ENCODE assay signal across 13 cellular contexts in genomic region chr4:120555058-120555457, GRCh38.
"Had no signal": no experiment of that assay in that cellular context is flagged by ENCODE, and none has a peak within 500 bp of the region (broad histone marks: within the 10 kb centered on the region; RNA-seq: fewer than 3 reads in every experiment).

No MANE protein-coding gene starts in this region.

- H3K36me3 ChIP-seq: pancreas, WERI-Rb-1 had no signal

- H3K4me1 ChIP-seq: pancreas had no signal

- DNase-seq: activated CD4-positive, alpha-beta memory T cell treated with anti-CD3 and anti-CD28 coated beads, Interleukin-2, amount 10 ng/mL, durations not matched to agents 7 days and 5 days; activated CD4-positive, alpha-beta T cell treated with anti-CD3 and anti-CD28 coated beads for 36 hours; activated effector memory CD4-positive, alpha-beta T cell treated with Interleukin-2 at 50 U/mL for 16 hours; activated naive CD4-positive, alpha-beta T cell treated with anti-CD3 and anti-CD28 coated beads, Interleukin-2, amount 50 U/mL, for 16 hours; activated T-cell treated with anti-CD3 and anti-CD28 coated beads, Interleukin-2, amount 50 U/mL, for 4 hours; dorsolateral prefrontal cortex; endodermal cell; naive thymus-derived CD4-positive, alpha-beta T cell; pancreas; stimulated activated CD4-positive, alpha-beta T cell treated with anti-CD3 and anti-CD28 coated beads, Interleukin-2, amount 100 ng/mL, for 48 hours; WERI-Rb-1 had no signal

- ATAC-seq: activated CD4-positive, alpha-beta T cell treated with anti-CD3 and anti-CD28 coated beads for 36 hours; activated T-cell treated with anti-CD3 and anti-CD28 coated beads, Interleukin-2, amount 50 U/mL, for 4 hours; left lobe of liver; naive thymus-derived CD4-positive, alpha-beta T cell; pancreas; stimulated activated memory B cell treated with anti-CD40 and anti-IgM and Interleukin-4, amounts not matched to agents 10 μg/mL and 1 μg/mL and 100 μg/mL, for 72 hours had no signal

- H3K9me3 ChIP-seq: pancreas had no signal

- H3K27ac ChIP-seq: dorsolateral prefrontal cortex, pancreas, WERI-Rb-1 had no signal

- H3K4me3 ChIP-seq: dorsolateral prefrontal cortex, pancreas had no signal

- H3K27me3 ChIP-seq: dorsolateral prefrontal cortex, pancreas had no signal
